Comparison of ENCODE assay signal across 8 cellular contexts in the genomic region with DNA sequence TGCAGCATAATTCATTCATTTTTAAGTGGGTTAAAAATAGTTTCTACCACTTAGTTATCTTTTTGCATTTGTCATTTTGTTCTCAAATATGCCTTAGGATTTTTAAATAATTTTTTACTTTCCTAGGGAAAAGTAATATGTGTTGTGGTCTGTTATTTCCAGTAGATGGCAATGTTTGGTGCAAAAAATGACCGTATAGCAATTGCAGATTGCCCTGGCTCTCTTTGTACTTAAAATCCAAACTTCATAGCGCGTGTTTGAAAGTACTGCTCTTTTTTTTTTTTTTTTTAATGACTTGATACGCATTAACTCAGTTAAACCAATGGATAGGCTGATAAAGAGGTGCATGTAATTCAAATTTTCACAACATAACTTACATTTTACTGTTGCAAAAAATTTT.
DNase-seq lines count a peak whose midpoint lies in the region; ATAC-seq, FAIRE-seq and TF ChIP-seq lines count a peak whose summit lies in the region.

No MANE protein-coding gene starts in this region.

- H3K4me2 ChIP-seq in keratinocyte (ENCODE audit: control insufficient read depth, extremely low read depth, insufficient read depth, low read depth, low read length), result no peak overlapping the region

- H3K9me1 ChIP-seq in keratinocyte (ENCODE audit: control insufficient read depth, extremely low read depth, insufficient read depth, low read length), result no peaks in the 10 kb centered on the region

- H3K4me3 ChIP-seq in Caco-2 (ENCODE audit: low read depth, low read length) (no peak overlapping the region), keratinocyte (ENCODE audit: control insufficient read depth in 2 of 3, extremely low read depth in 1 of 3, insufficient read depth in 2 of 3, low read depth in 1 of 3, low read length in 3 of 3) (no peak overlapping the region)

- no TSS peak for BruUV-seq in Caco-2 (replicated peaks; lab: Mats Ljungman, UMichigan)

- peak; percentile 44 for ATAC-seq in T-helper 17 cell

- H3K27me3 ChIP-seq in Caco-2 (replicated peaks; ENCODE audit: control insufficient read depth, insufficient read depth, low read length) (no peaks in the 10 kb centered on the region), keratinocyte (ENCODE audit: control insufficient read depth, extremely low read depth, insufficient read depth, low read length) (no peaks in the 10 kb centered on the region)

- POLR2A ChIA-PET in Caco-2 (lab: Charles Lee), result no interaction called here

- no peak for FAIRE-seq in keratinocyte (lab: Jason Lieb, UNC)

- no peak overlapping the region for H3K27ac Mint-ChIP-seq in Caco-2 (ENCODE audit: unreplicated experiment)
- no peak overlapping the region for H3K27ac Mint-ChIP-seq in T-helper 17 cell

- no peak overlapping the region for H3K4me3 Mint-ChIP-seq in Caco-2 (ENCODE audit: unreplicated experiment)
- H3K4me3 Mint-ChIP-seq in T-helper 17 cell, result no peak overlapping the region

- no peak overlapping the region for H2AFZ ChIP-seq in keratinocyte (ENCODE audit: control insufficient read depth, low read length)

- intact Hi-C loops in Caco-2 (cut with micrococcal nuclease; ENCODE audit: unreplicated experiment), result loop anchor here (1.0 to 10.0 kb wide), 3 partner anchors 97 to 460 kb away; no protein-coding TSS in a partner anchor
- intact Hi-C loops in posterior vena cava (cut with DNase I), result no loop called here

- no peaks in the 10 kb centered on the region for H3K4me1 Mint-ChIP-seq in Caco-2 (ENCODE audit: low read depth, unreplicated experiment)
- H3K4me1 Mint-ChIP-seq in T-helper 17 cell, result peaks cover 3% of the 10 kb centered on the region

- no peak overlapping the region for H3K27ac ChIP-seq in keratinocyte (ENCODE audit: control insufficient read depth, insufficient read depth, low read length)

- no peaks in the 10 kb centered on the region for H3K79me2 ChIP-seq in keratinocyte (ENCODE audit: control insufficient read depth, insufficient read depth, low read length)

- TF ChIP-seq CTCF in Caco-2 (IDR thresholded peaks at IDR 0.05; ENCODE audit: insufficient read depth in 1 of 2, low read depth in 1 of 2, low read length in 1 of 2, severe bottlenecking in 1 of 2, unreplicated experiment in 1 of 2) (peak; percentile 24 to 42), keratinocyte (optimal IDR thresholded peaks at IDR 0.05 in 1 of 3, IDR thresholded peaks at IDR 0.05 in 1 of 3, conservative IDR thresholded peaks at IDR 0.05 in 1 of 3; ENCODE audit: extremely low read depth in 1 of 3, insufficient read depth in 2 of 3, low read length in 3 of 3) (peak in 2 of 3 experiments; percentile 28)

- H3K9me3 ChIP-seq in Caco-2, result no peaks in the 10 kb centered on the region
- no peaks in the 10 kb centered on the region for H3K9me3 ChIP-seq in T-helper 17 cell (ENCODE audit: control insufficient read depth, low read length, poor library complexity, severe bottlenecking)
- H3K9me3 ChIP-seq in keratinocyte (ENCODE audit: control insufficient read depth, low read depth, low read length), result no peaks in the 10 kb centered on the region

- CTCF ChIA-PET in Caco-2 (lab: Charles Lee), result interaction anchor here (1.5 kb wide), 1 partner anchor 97 kb away, joined by 5 read pairs; no protein-coding TSS in a partner anchor

- DNase-seq in Caco-2 (peak in 1 of 2 experiments; percentile 9), HS-27A (ENCODE audit: low read depth) (peak; percentile 1), T-helper 17 cell (no peak), keratinocyte (ENCODE audit: low read depth, low spot score) (no peak), UCSD-AML1 (lab: John Stamatoyannopoulos, UW; ENCODE audit: unreplicated experiment) (no peak), posterior vena cava (ENCODE audit: low spot score) (no peak)
- no peak for DNase-seq in effector CD8-positive, alpha-beta T cell (lab: John Stamatoyannopoulos, UW)
- DNase-seq in effector CD4-positive, alpha-beta T cell, result no peak

- no peaks in the 10 kb centered on the region for H3K27me3 Mint-ChIP-seq in Caco-2 (ENCODE audit: insufficient read depth, unreplicated experiment)
- no peaks in the 10 kb centered on the region for H3K27me3 Mint-ChIP-seq in T-helper 17 cell

- dilution Hi-C loops in keratinocyte (cut with MboI; ENCODE audit: extremely low pct_ligation_motif_present, low sequenced_read_pairs), result no loop called here

- no peaks in the 10 kb centered on the region for H3K9me3 Mint-ChIP-seq in Caco-2 (ENCODE audit: unreplicated experiment)

- no peaks in the 10 kb centered on the region for H4K20me1 ChIP-seq in keratinocyte (ENCODE audit: control insufficient read depth, extremely low read depth, insufficient read depth, low read length)

- no peaks in the 10 kb centered on the region for H3K4me1 ChIP-seq in Caco-2
- no peaks in the 10 kb centered on the region for H3K4me1 ChIP-seq in keratinocyte (ENCODE audit: control insufficient read depth, extremely low read depth, insufficient read depth, low read length)

- no peak overlapping the region for H3K9ac ChIP-seq in keratinocyte (ENCODE audit: control insufficient read depth, extremely low read depth, insufficient read depth, low read length)

- H3K36me3 ChIP-seq in Caco-2 (ENCODE audit: control insufficient read depth, insufficient read depth, low read length) (no peaks in the 10 kb centered on the region), keratinocyte (ENCODE audit: control insufficient read depth in 2 of 2, extremely low read depth in 1 of 2, insufficient read depth in 2 of 2, low read length in 2 of 2) (no peaks in the 10 kb centered on the region)

- no peaks in the 10 kb centered on the region for H3K36me3 Mint-ChIP-seq in Caco-2 (ENCODE audit: insufficient read depth, unreplicated experiment)
- H3K36me3 Mint-ChIP-seq in T-helper 17 cell (ENCODE audit: low read depth), result no peaks in the 10 kb centered on the region
